8 cellular contexts compared by ENCODE assay signal in the genomic region with DNA sequence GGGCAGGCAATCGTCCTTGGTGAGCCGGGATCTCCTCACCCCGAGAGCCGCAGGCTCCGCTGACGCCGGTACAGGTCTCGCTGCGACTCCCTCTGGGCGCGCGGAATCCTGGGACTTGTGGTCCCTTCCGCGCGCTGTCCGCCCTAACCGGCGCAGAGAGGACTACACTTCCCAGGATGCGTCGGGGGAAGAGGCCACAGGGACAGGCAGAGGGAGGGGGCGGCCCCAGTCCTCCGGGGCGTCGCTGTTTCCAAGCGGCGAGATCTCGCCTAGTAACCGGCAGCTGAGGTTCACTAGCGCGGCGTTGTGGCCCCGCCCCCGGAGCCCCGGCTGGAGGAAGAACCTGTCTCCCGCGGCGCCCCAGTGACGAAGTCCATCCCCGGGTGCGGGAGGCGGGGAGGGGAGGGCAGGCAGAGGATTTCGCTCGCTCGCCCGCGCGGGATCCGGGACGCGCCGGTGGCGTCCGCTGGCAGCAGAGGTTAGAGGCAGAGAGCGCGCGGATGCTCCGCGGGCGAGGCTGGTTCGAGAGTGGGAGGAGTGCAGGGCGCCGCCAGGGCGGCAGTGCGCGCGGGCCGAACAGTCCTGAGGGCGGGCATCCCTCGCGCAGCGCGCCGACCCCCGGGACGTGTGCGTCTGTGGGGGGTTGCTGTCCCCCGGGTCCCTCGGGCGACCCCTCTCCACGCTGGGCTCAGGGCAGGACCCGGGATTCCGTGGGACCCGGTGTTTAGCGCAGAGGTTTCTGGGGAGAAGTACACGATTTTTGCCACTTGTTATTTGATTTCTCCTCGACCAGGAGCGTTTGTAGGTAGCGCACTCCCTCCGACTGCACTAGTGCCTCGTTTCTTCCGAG. TPM values are rescaled to one million over a fixed set of nuclear protein-coding genes. Genes with fewer than 3 reads are reported as not detected.
A peak's percentile ranks its signal among the peaks of the same experiment; 100 is the strongest.
DNase-seq lines count a peak whose midpoint lies in the region; ATAC-seq and TF ChIP-seq lines count a peak whose summit lies in the region.

TSS of gene EML6 (plus strand) at position 363 of the 850 bp plus-strand sequence. CDS start 1,400 bp downstream, outside the sequence.

- H3K4me3 Mint-ChIP-seq in effector memory CD8-positive, alpha-beta T cell, result peak within 1 kb of the TSS; percentile 94 to 99
- H3K4me3 Mint-ChIP-seq in memory B cell, result peak within 1 kb of the TSS; percentile 98

- H3K9me3 Mint-ChIP-seq in effector memory CD8-positive, alpha-beta T cell, result no peaks in the 10 kb centered on the region
- peaks cover 1% of the 10 kb centered on the region for H3K9me3 Mint-ChIP-seq in memory B cell

- DNase-seq in CMK (ENCODE audit: low read depth), result peak; percentile 92
- peak; percentile 99 for DNase-seq in GM20000 (ENCODE audit: low spot score)
- peak; percentile 97 for DNase-seq in HT-29 (ENCODE audit: low spot score)
- peak; percentile 97 for DNase-seq in NK-92 treated with Interleukin-12 subunit alpha and Interleukin-12 subunit beta, amount 100 ng/mL, for 24 hours (lab: John Stamatoyannopoulos, UW)
- peak; percentile 89 to 95 (median 89) for DNase-seq in activated CD8-positive, alpha-beta memory T cell treated with anti-CD3 and anti-CD28 coated beads for 48 hours (ENCODE audit: low read depth in 2 of 3, low spot score in 2 of 3)
- peak; percentile 98 to 99 (median 99) for DNase-seq in effector memory CD8-positive, alpha-beta T cell
- DNase-seq in memory B cell (ENCODE audit: low spot score in 2 of 2), result peak; percentile 94 to 97
- DNase-seq in stimulated activated CD8-positive, alpha-beta memory T cell treated with anti-CD3 and anti-CD28 coated beads, Interleukin-12 subunit alpha, Interleukin-12 subunit beta, amount 100 ng/mL, for 24 hours (ENCODE audit: extremely low read depth), result peak; percentile 99

- peaks cover 40 to 43% of the 10 kb centered on the region in 2 donors for H3K27me3 Mint-ChIP-seq in effector memory CD8-positive, alpha-beta T cell
- H3K27me3 Mint-ChIP-seq in memory B cell, result peaks cover 3% of the 10 kb centered on the region

- peaks cover 10 to 11% of the 10 kb centered on the region in 2 donors for H3K4me1 Mint-ChIP-seq in effector memory CD8-positive, alpha-beta T cell (ENCODE audit: low read depth in 2 of 2)
- H3K4me1 Mint-ChIP-seq in memory B cell, result peaks cover 23% of the 10 kb centered on the region

- no peaks in the 10 kb centered on the region for H3K36me3 Mint-ChIP-seq in effector memory CD8-positive, alpha-beta T cell (ENCODE audit: insufficient read depth)
- peaks cover 2% of the 10 kb centered on the region for H3K36me3 Mint-ChIP-seq in memory B cell

- TF ChIP-seq CTCF in GM20000 (IDR thresholded peaks at IDR 0.05; ENCODE audit: extremely low read depth, missing control alignments), result no peak

- H3K27ac Mint-ChIP-seq in effector memory CD8-positive, alpha-beta T cell, result peak within 1 kb of the TSS; percentile 73 to 88
- H3K27ac Mint-ChIP-seq in memory B cell, result peak within 1 kb of the TSS; percentile 87

- peak; percentile 90 for ATAC-seq in effector memory CD8-positive, alpha-beta T cell (replicated peaks)
- ATAC-seq in memory B cell (ENCODE audit: low read depth), result peak; percentile 90

RNA-seq across cellular contexts. Expression of gene EML6, which starts in this region (rescaled TPM):
- total RNA-seq in HT-29 (2014; rRNA removed; shearing (Covaris generic)), result 3.0 and 3.1 TPM in 2 replicates

Comparison
In these comparisons a context has a peak if more than half of its experiments do, and no peak if none do; other contexts are left out.
1. Peak in every context shown above with its lines: DNase-seq and ATAC-seq.